In genomic region chr11:27031754-27032153, GRCh38 we compare ENCODE assay signal across 9 cellular contexts. TPM values are rescaled to one million over a fixed set of nuclear protein-coding genes. Genes with fewer than 3 reads are reported as not detected.
"Had no signal": no experiment of that assay in that cellular context is flagged by ENCODE, and none has a peak within 500 bp of the region (broad histone marks: within the 10 kb centered on the region; RNA-seq: fewer than 3 reads in every experiment).

No MANE protein-coding gene starts in this region.

- H3K4me1 Mint-ChIP-seq: H9, IgD-negative memory B cell had no signal

- ATAC-seq: HepG2 had no signal

- H3K4me3 Mint-ChIP-seq: H9, IgD-negative memory B cell had no signal

- FAIRE-seq: H54, HepG2 had no signal

- H3K27ac ChIP-seq: HL-60 had no signal

- H3K27me3 Mint-ChIP-seq: IgD-negative memory B cell had no signal

- H3K36me3 Mint-ChIP-seq: IgD-negative memory B cell had no signal

- DNase-seq: GOT3, H9, HCEC 1CT, KBM-7 had no signal

- H3K27ac Mint-ChIP-seq: IgD-negative memory B cell had no signal

RNA-seq across cellular contexts. Expression of gene BBOX1, which starts 8.9 kb away (rescaled TPM):
- total RNA-seq: H9, HepG2, HT1080 had no signal
- polyA plus RNA-seq: HepG2, IgD-negative memory B cell had no signal

RNA-seq across cellular contexts. Expression of gene FIBIN, which starts 37.8 kb away (rescaled TPM):
- total RNA-seq: H9, HepG2, HT1080 had no signal
- polyA plus RNA-seq: HepG2, IgD-negative memory B cell had no signal
